Comparison of ENCODE assay signal across 22 cellular contexts in the genomic region with DNA sequence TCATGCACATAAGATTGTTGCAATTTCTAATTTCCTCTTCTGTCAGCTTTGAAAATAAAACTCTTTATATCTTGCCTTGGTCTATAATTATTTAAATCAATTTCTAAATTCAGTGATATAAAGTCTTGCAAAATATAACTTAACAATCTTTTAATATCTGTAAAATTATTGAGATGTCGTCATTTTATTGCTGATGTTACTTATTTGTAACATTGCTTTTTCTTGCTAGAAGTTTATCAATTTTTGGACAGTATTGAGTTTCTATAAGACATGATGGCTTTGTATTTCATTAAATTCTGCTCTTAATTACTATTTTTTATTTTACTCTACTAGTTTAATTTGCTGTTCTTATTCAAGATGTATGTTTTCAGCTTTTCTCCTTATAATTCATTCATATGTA.
DNase-seq lines count a peak whose midpoint lies in the region; ATAC-seq, FAIRE-seq and TF ChIP-seq lines count a peak whose summit lies in the region.
"Had no signal": no experiment of that assay in that cellular context is flagged by ENCODE, and none has a peak within 500 bp of the region (broad histone marks: within the 10 kb centered on the region; RNA-seq: fewer than 3 reads in every experiment).

No MANE protein-coding gene starts in this region.

- CTCF ChIA-PET in HepG2 (lab: Yijun Ruan, JAX; ENCODE audit: low intra/inter-chr PET ratio, low total read pairs) = no interaction called here

- no TSS peak for BruUV-seq in HepG2 (replicated peaks; lab: Mats Ljungman, UMichigan)

- H3K27me3 ChIP-seq in HepG2 (ENCODE audit: control insufficient read depth in 1 of 2, insufficient read depth in 2 of 2, low read length in 2 of 2) (no peaks in the 10 kb centered on the region), right lobe of liver (no peaks in the 10 kb centered on the region)
- H3K27me3 ChIP-seq: BLaER1 treated with 17β-estradiol and CSF1 and Interleukin-3, amounts not matched to agents 10 nM and 100 nM had no signal

- FAIRE-seq in HepG2 (lab: Jason Lieb, UNC) (no peak), islet of Langerhans (lab: Jason Lieb, UNC) (peak; percentile 62)
- FAIRE-seq: A549, GM12891, GM19239 had no signal

- intact Hi-C loops in HepG2 (cut with micrococcal nuclease; ENCODE audit: unreplicated experiment) = no loop called here
- intact Hi-C loops in right lobe of liver (cut with DNase I) = no loop called here

- H3K36me3 ChIP-seq in HepG2 (replicated peaks in 1 of 2; ENCODE audit: control insufficient read depth in 1 of 2, insufficient read depth in 2 of 2, low read length in 2 of 2) (no peaks in the 10 kb centered on the region), right lobe of liver (no peaks in the 10 kb centered on the region)
- H3K36me3 ChIP-seq: BLaER1 treated with 17β-estradiol and CSF1 and Interleukin-3, amounts not matched to agents 10 nM and 100 nM had no signal

- 2% methylated on average over 1 of the region's 1 CpG for WGBS in HepG2 (ENCODE audit: low lambda C conversion rate)
- WGBS in right lobe of liver (ENCODE audit: insufficient coverage, low coverage, low lambda C conversion rate, missing lambda C conversion rate) = 50% methylated on average over 1 of the region's 1 CpG

- POLR2A ChIA-PET in HepG2 (lab: Yijun Ruan, JAX) = no interaction called here

- H3K4me2 ChIP-seq in HepG2 (ENCODE audit: low read depth, low read length) = no peak overlapping the region
- H3K4me2 ChIP-seq: A549; BLaER1 treated with 17β-estradiol and CSF1 and Interleukin-3, amounts not matched to agents 10 nM and 100 nM had no signal

- TF ChIP-seq EP300 in HepG2 (IDR thresholded peaks at IDR 0.05; ENCODE audit: low read depth in 2 of 2, low read length in 2 of 2) (no peak), HepG2 (CRISPR knock-in tag; IDR thresholded peaks at IDR 0.05; ENCODE audit: borderline replicate concordance) (no peak)

- TF ChIP-seq CTCF in HepG2 (CRISPR knock-in tag; IDR thresholded peaks at IDR 0.05) (no peak), right lobe of liver (IDR thresholded peaks at IDR 0.05) (no peak), omental fat pad (IDR thresholded peaks at IDR 0.05) (no peak)

- no peak for TF ChIP-seq POLR2A in HepG2 (IDR thresholded peaks at IDR 0.05; ENCODE audit: insufficient read depth in 1 of 2, low read depth in 2 of 2, low read length in 2 of 2)
- TF ChIP-seq POLR2A in right lobe of liver (IDR thresholded peaks at IDR 0.05) = no peak

- in situ Hi-C loops in HepG2 (cut with HindIII; ENCODE audit: extremely low pct_ligation_motif_present, low pct_unique_long_range_greater_than_20kb) = no loop called here

- no peaks in the 10 kb centered on the region for H3K79me2 ChIP-seq in HepG2 (ENCODE audit: insufficient read depth, low read length)

- H3K9me3 ChIP-seq in HepG2 (ENCODE audit: low read length) (peaks cover 52% of the 10 kb centered on the region), right lobe of liver (no peaks in the 10 kb centered on the region)
- H3K9me3 ChIP-seq: A549 had no signal

- no peak overlapping the region for H3K9ac ChIP-seq in HepG2 (ENCODE audit: insufficient read depth, low read depth, low read length)
- H3K9ac ChIP-seq: BLaER1 treated with 17β-estradiol and CSF1 and Interleukin-3, amounts not matched to agents 10 nM and 100 nM had no signal

- H3K4me1 ChIP-seq in HepG2 (ENCODE audit: insufficient read depth, low read length) (no peaks in the 10 kb centered on the region), right lobe of liver (no peaks in the 10 kb centered on the region)
- H3K4me1 ChIP-seq: A549; BLaER1 treated with 17β-estradiol and CSF1 and Interleukin-3, amounts not matched to agents 10 nM and 100 nM had no signal

- no peak overlapping the region for H2AFZ ChIP-seq in HepG2 (ENCODE audit: low read length)

- TF ChIP-seq RAD21 in HepG2 (CRISPR knock-in tag; IDR thresholded peaks at IDR 0.05) = no peak

- no peak for DNase-seq in HepG2 (ENCODE audit: low spot score)
- no peak for DNase-seq in right lobe of liver
- no peak for DNase-seq in omental fat pad (ENCODE audit: low spot score)
- no peak for DNase-seq in NCI-H2171 treated with DMSO at 0.1 percent for 48 hours (lab: John Stamatoyannopoulos, UW)
- DNase-seq: AML-193; CD4-positive, alpha-beta T cell; CD8-positive, alpha-beta memory T cell; COR-L47; DMS 273 treated with DMSO at 0.1 percent for 48 hours; DMS153; DMS53; DMS79; DND-41; EL; GF-D8 had no signal

- no peak for ATAC-seq in HepG2
- no peak for ATAC-seq in right lobe of liver
- ATAC-seq in omental fat pad (ENCODE audit: low FRiP score) = no peak
- ATAC-seq: A549 had no signal

- H3K27ac ChIP-seq in HepG2 (ENCODE audit: extremely low read length, insufficient read depth, low read length) = no peak overlapping the region
- H3K27ac ChIP-seq in right lobe of liver = no peak overlapping the region
- H3K27ac ChIP-seq: 22Rv1; A549; BLaER1 treated with 17β-estradiol and CSF1 and Interleukin-3, amounts not matched to agents 10 nM and 100 nM; C4-2B had no signal

- H3K4me3 ChIP-seq in HepG2 (replicated peaks in 1 of 3; ENCODE audit: insufficient read depth in 1 of 3, low read depth in 2 of 3, low read length in 3 of 3) (no peak overlapping the region), right lobe of liver (no peak overlapping the region)
- H3K4me3 ChIP-seq: A549; BLaER1 treated with 17β-estradiol and CSF1 and Interleukin-3, amounts not matched to agents 10 nM and 100 nM had no signal

- no peaks in the 10 kb centered on the region for H4K20me1 ChIP-seq in HepG2 (ENCODE audit: insufficient read depth, low read length)
- H4K20me1 ChIP-seq: BLaER1 treated with 17β-estradiol and CSF1 and Interleukin-3, amounts not matched to agents 10 nM and 100 nM had no signal

TF ChIP-seq in HepG2, 621 proteins besides CTCF, POLR2A, EP300 and RAD21 (continues in another document):
- TF ChIP-seq, protein P1, sequence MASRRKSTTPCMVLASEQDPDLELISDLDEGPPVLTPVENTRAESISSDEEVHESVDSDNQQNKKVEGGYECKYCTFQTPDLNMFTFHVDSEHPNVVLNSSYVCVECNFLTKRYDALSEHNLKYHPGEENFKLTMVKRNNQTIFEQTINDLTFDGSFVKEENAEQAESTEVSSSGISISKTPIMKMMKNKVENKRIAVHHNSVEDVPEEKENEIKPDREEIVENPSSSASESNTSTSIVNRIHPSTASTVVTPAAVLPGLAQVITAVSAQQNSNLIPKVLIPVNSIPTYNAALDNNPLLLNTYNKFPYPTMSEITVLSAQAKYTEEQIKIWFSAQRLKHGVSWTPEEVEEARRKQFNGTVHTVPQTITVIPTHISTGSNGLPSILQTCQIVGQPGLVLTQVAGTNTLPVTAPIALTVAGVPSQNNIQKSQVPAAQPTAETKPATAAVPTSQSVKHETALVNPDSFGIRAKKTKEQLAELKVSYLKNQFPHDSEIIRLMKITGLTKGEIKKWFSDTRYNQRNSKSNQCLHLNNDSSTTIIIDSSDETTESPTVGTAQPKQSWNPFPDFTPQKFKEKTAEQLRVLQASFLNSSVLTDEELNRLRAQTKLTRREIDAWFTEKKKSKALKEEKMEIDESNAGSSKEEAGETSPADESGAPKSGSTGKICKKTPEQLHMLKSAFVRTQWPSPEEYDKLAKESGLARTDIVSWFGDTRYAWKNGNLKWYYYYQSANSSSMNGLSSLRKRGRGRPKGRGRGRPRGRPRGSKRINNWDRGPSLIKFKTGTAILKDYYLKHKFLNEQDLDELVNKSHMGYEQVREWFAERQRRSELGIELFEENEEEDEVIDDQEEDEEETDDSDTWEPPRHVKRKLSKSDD (CRISPR knock-in tag; IDR thresholded peaks at IDR 0.05; ENCODE audit: low read depth) = no peak
- TF ChIP-seq ATF7 (IDR thresholded peaks at IDR 0.05) (peak; percentile 57; the same call in 1 of the 2 replicates), ATF7 (CRISPR knock-in tag; IDR thresholded peaks at IDR 0.05) (no peak), KDM1A (CRISPR knock-in tag; IDR thresholded peaks at IDR 0.05) (no peak), NFATC3 (CRISPR knock-in tag; IDR thresholded peaks at IDR 0.05) (no peak), CC2D1A (CRISPR knock-in tag; IDR thresholded peaks at IDR 0.05) (no peak), MAFF (IDR thresholded peaks at IDR 0.05; ENCODE audit: low read depth, low read length) (peak; percentile 23; the same call in 1 of the 2 replicates), PHB2 (IDR thresholded peaks at IDR 0.05; ENCODE audit: partially characterized antibody) (no peak)
- TF ChIP-seq, protein P2, sequence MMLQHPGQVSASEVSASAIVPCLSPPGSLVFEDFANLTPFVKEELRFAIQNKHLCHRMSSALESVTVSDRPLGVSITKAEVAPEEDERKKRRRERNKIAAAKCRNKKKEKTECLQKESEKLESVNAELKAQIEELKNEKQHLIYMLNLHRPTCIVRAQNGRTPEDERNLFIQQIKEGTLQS (CRISPR knock-in tag; IDR thresholded peaks at IDR 0.05) = no peak
- TF ChIP-seq, protein P3, sequence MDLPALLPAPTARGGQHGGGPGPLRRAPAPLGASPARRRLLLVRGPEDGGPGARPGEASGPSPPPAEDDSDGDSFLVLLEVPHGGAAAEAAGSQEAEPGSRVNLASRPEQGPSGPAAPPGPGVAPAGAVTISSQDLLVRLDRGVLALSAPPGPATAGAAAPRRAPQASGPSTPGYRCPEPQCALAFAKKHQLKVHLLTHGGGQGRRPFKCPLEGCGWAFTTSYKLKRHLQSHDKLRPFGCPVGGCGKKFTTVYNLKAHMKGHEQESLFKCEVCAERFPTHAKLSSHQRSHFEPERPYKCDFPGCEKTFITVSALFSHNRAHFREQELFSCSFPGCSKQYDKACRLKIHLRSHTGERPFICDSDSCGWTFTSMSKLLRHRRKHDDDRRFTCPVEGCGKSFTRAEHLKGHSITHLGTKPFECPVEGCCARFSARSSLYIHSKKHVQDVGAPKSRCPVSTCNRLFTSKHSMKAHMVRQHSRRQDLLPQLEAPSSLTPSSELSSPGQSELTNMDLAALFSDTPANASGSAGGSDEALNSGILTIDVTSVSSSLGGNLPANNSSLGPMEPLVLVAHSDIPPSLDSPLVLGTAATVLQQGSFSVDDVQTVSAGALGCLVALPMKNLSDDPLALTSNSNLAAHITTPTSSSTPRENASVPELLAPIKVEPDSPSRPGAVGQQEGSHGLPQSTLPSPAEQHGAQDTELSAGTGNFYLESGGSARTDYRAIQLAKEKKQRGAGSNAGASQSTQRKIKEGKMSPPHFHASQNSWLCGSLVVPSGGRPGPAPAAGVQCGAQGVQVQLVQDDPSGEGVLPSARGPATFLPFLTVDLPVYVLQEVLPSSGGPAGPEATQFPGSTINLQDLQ (CRISPR knock-in tag; IDR thresholded peaks at IDR 0.05) = no peak
